ENCODE assay signal across 9 cellular contexts in genomic region chr19:4911314-4911713, GRCh38. TPM values are rescaled to one million over a fixed set of nuclear protein-coding genes. Genes with fewer than 3 reads are reported as not detected.
DNase-seq lines count a peak whose midpoint lies in the region; ATAC-seq and TF ChIP-seq lines count a peak whose summit lies in the region.
"Had no signal": no experiment of that assay in that cellular context is flagged by ENCODE, and none has a peak within 500 bp of the region (broad histone marks: within the 10 kb centered on the region; RNA-seq: fewer than 3 reads in every experiment).

No MANE protein-coding gene starts in this region.

- no peaks in the 10 kb centered on the region for H3K9me3 ChIP-seq in WERI-Rb-1 (ENCODE audit: severe bottlenecking)

- H3K36me3 ChIP-seq in WERI-Rb-1, result peaks cover 65% of the 10 kb centered on the region

- no peak for DNase-seq in activated CD4-positive, alpha-beta T cell treated with anti-CD3 and anti-CD28 coated beads, Interleukin-2, amount 10 ng/mL, durations not matched to agents 7 days and 5 days
- no peak for DNase-seq in activated CD4-positive, alpha-beta T cell treated with anti-CD3 and anti-CD28 coated beads, Interleukin-2, amount 50 U/mL, for 48 hours
- DNase-seq in WERI-Rb-1, result no peak
- no peak for DNase-seq in glutamatergic neuron
- peak; percentile 24 for DNase-seq in superior temporal gyrus (ENCODE audit: extremely low spot score)
- DNase-seq in GM19238 (ENCODE audit: insufficient read length, low spot score), result no peak
- no peak for DNase-seq in activated CD4-positive, alpha-beta T cell treated with anti-CD3 and anti-CD28 coated beads, Interleukin-2, amount 50 U/mL, for 4 hours

- no peaks in the 10 kb centered on the region for H3K9me3 Mint-ChIP-seq in activated CD4-positive, alpha-beta T cell treated with anti-CD3 and anti-CD28 coated beads, Interleukin-2, amount 10 ng/mL, durations not matched to agents 7 days and 5 days
- peaks cover 4% of the 10 kb centered on the region for H3K9me3 Mint-ChIP-seq in glutamatergic neuron (ENCODE audit: unreplicated experiment)

- POLR2A ChIA-PET in activated CD4-positive, alpha-beta T cell treated with anti-CD3 and anti-CD28 coated beads, Interleukin-2, amount 10 ng/mL, durations not matched to agents 7 days and 5 days (lab: Charles Lee), result interaction anchor here (0.6 to 1.1 kb wide), 3 partner anchors 38 to 62 kb away, joined by 3 to 6 read pairs (median 5); no protein-coding TSS in a partner anchor

- H3K4me3 Mint-ChIP-seq in activated CD4-positive, alpha-beta T cell treated with anti-CD3 and anti-CD28 coated beads, Interleukin-2, amount 10 ng/mL, durations not matched to agents 7 days and 5 days, result peak overlapping the region; percentile 81
- H3K4me3 Mint-ChIP-seq in glutamatergic neuron (ENCODE audit: unreplicated experiment), result peak overlapping the region; percentile 73

- no peak for TF ChIP-seq CTCF in WERI-Rb-1 (IDR thresholded peaks at IDR 0.05; ENCODE audit: low read depth, low read length)
- TF ChIP-seq CTCF in glutamatergic neuron (IDR thresholded peaks at IDR 0.05; ENCODE audit: partially characterized antibody, unreplicated experiment), result no peak

- H3K4me3 ChIP-seq in WERI-Rb-1 (ENCODE audit: low read depth, low read length), result peak overlapping the region; percentile 87

- peak overlapping the region; percentile 89 for H3K27ac Mint-ChIP-seq in activated CD4-positive, alpha-beta T cell treated with anti-CD3 and anti-CD28 coated beads, Interleukin-2, amount 10 ng/mL, durations not matched to agents 7 days and 5 days
- peak overlapping the region; percentile 38 for H3K27ac Mint-ChIP-seq in glutamatergic neuron (ENCODE audit: unreplicated experiment)

- CTCF ChIA-PET in activated CD4-positive, alpha-beta T cell treated with anti-CD3 and anti-CD28 coated beads, Interleukin-2, amount 10 ng/mL, durations not matched to agents 7 days and 5 days (lab: Charles Lee), result interaction anchor here (1.1 to 3.4 kb wide), 13 partner anchors 15 to 115 kb away, joined by 3 to 27 read pairs (median 5); partner anchors contain the start of gene PLIN3

- peaks cover 58% of the 10 kb centered on the region for H3K36me3 Mint-ChIP-seq in activated CD4-positive, alpha-beta T cell treated with anti-CD3 and anti-CD28 coated beads, Interleukin-2, amount 10 ng/mL, durations not matched to agents 7 days and 5 days (ENCODE audit: low read depth)
- no peaks in the 10 kb centered on the region for H3K36me3 Mint-ChIP-seq in glutamatergic neuron (ENCODE audit: unreplicated experiment)

- no peaks in the 10 kb centered on the region for H3K27me3 ChIP-seq in WERI-Rb-1 (ENCODE audit: insufficient read depth, low read depth, severe bottlenecking)

- no peaks in the 10 kb centered on the region for H3K27me3 Mint-ChIP-seq in activated CD4-positive, alpha-beta T cell treated with anti-CD3 and anti-CD28 coated beads, Interleukin-2, amount 10 ng/mL, durations not matched to agents 7 days and 5 days
- peaks cover 6% of the 10 kb centered on the region for H3K27me3 Mint-ChIP-seq in glutamatergic neuron (ENCODE audit: unreplicated experiment)

- H3K4me1 Mint-ChIP-seq in activated CD4-positive, alpha-beta T cell treated with anti-CD3 and anti-CD28 coated beads, Interleukin-2, amount 10 ng/mL, durations not matched to agents 7 days and 5 days, result peaks cover 66% of the 10 kb centered on the region
- H3K4me1 Mint-ChIP-seq in glutamatergic neuron (ENCODE audit: low read depth, unreplicated experiment), result peaks cover 18% of the 10 kb centered on the region

- H3K27ac ChIP-seq in WERI-Rb-1, result peak overlapping the region; percentile 98

- ATAC-seq in HG03571 (IDR thresholded peaks at IDR 0.05; ENCODE audit: unreplicated experiment), result no peak

RNA-seq across cellular contexts. Expression of gene UHRF1, which starts 2.0 kb away (rescaled TPM):
- 100 to 1,000 TPM; 130 to 141 TPM for total RNA-seq in activated CD4-positive, alpha-beta T cell treated with anti-CD3 and anti-CD28 coated beads, Interleukin-2, amount 10 ng/mL, durations not matched to agents 7 days and 5 days
- total RNA-seq in glutamatergic neuron (ENCODE audit: unreplicated experiment), result 10.4 TPM

RNA-seq across cellular contexts. Expression of gene ARRDC5, which starts 8.6 kb away (rescaled TPM):
- total RNA-seq in activated CD4-positive, alpha-beta T cell treated with anti-CD3 and anti-CD28 coated beads, Interleukin-2, amount 10 ng/mL, durations not matched to agents 7 days and 5 days, result 1 to 10 TPM; 1.5 to 1.8 TPM
- total RNA-seq in glutamatergic neuron (ENCODE audit: unreplicated experiment), result not detected
- total RNA-seq: G401 had no signal

RNA-seq across cellular contexts. Expression of gene PLIN3, which starts 43.8 kb away (rescaled TPM):
- 10 to 100 TPM; 24.1 to 28.1 TPM for total RNA-seq in activated CD4-positive, alpha-beta T cell treated with anti-CD3 and anti-CD28 coated beads, Interleukin-2, amount 10 ng/mL, durations not matched to agents 7 days and 5 days
- total RNA-seq in glutamatergic neuron (ENCODE audit: unreplicated experiment), result 6.8 TPM

RNA-seq across cellular contexts. Expression of gene KDM4B, which starts 57.6 kb away (rescaled TPM):
- 10 to 100 TPM; 37.1 to 40.2 TPM for total RNA-seq in activated CD4-positive, alpha-beta T cell treated with anti-CD3 and anti-CD28 coated beads, Interleukin-2, amount 10 ng/mL, durations not matched to agents 7 days and 5 days
- total RNA-seq in glutamatergic neuron (ENCODE audit: unreplicated experiment), result 153 TPM

Comparison
In these comparisons a context has a peak if more than half of its experiments do, and no peak if none do; other contexts are left out.
1. RNA of gene UHRF1, which starts 2.0 kb away (total RNA-seq): 130 to 141 TPM in activated CD4-positive, alpha-beta T cell treated with anti-CD3 and anti-CD28 coated beads, Interleukin-2, amount 10 ng/mL, durations not matched to agents 7 days and 5 days; 10.4 TPM in glutamatergic neuron (single experiment); every median in the first group is over 10 times any median in the second.